ENCODE assay signal across 16 cellular contexts in the genomic region with DNA sequence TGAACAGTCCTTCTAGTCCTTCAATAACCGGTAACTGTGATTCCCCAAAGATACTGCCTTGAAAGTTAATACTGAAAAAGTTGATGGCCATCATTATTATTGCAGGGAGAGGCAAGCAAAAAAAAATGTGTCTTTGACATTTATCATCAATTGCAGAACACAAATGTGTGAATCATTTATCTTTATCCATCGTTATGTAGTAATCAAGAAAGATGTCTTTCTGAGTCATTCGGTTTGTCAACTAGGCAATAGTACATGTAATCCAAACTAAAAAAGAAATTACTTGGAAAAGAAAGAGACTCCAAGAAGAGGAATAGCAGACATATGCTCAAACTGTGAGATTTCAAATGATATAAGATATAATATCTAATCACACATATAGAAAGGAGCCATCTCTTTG.
DNase-seq lines count a peak whose midpoint lies in the region; ATAC-seq, FAIRE-seq and TF ChIP-seq lines count a peak whose summit lies in the region.
"Had no signal": no experiment of that assay in that cellular context is flagged by ENCODE, and none has a peak within 500 bp of the region (broad histone marks: within the 10 kb centered on the region; RNA-seq: fewer than 3 reads in every experiment).

No MANE protein-coding gene starts in this region.

- H3K9me3 ChIP-seq in body of pancreas (no peaks in the 10 kb centered on the region), SJCRH30 (replicated peaks) (no peaks in the 10 kb centered on the region), mucosa of descending colon (no peaks in the 10 kb centered on the region)

- intact Hi-C loops in body of pancreas (cut with DNase I) (no loop called here), mucosa of descending colon (cut with DNase I, micrococcal nuclease) (no loop called here)

- TF ChIP-seq POLR2A in body of pancreas (IDR thresholded peaks at IDR 0.05), result no peak

- WGBS in body of pancreas, 2 donors, result 89 to 93% methylated on average over 3 of the region's 3 CpGs

- no peak overlapping the region for H3K27ac ChIP-seq in body of pancreas
- H3K27ac ChIP-seq in SJCRH30, result no peak overlapping the region

- H3K36me3 ChIP-seq in bronchial epithelial cell (ENCODE audit: control insufficient read depth, insufficient read depth, low read length) (no peaks in the 10 kb centered on the region), body of pancreas (replicated peaks in 1 of 2; ENCODE audit: insufficient read depth in 1 of 2, low read depth in 2 of 2) (no peaks in the 10 kb centered on the region), SJCRH30 (no peaks in the 10 kb centered on the region), mucosa of descending colon (ENCODE audit: low read depth) (no peaks in the 10 kb centered on the region)

- TF ChIP-seq CTCF in bronchial epithelial cell (IDR thresholded peaks at IDR 0.05; ENCODE audit: insufficient read depth, low read length, severe bottlenecking), result no peak
- TF ChIP-seq CTCF in body of pancreas (IDR thresholded peaks at IDR 0.05), result no peak
- no peak for TF ChIP-seq CTCF in mucosa of descending colon (IDR thresholded peaks at IDR 0.05)

- H3K4me1 ChIP-seq in body of pancreas, result no peaks in the 10 kb centered on the region
- no peaks in the 10 kb centered on the region for H3K4me1 ChIP-seq in SJCRH30
- H3K4me1 ChIP-seq in mucosa of descending colon (ENCODE audit: low read depth), result no peaks in the 10 kb centered on the region

- no peak overlapping the region for H3K4me3 ChIP-seq in bronchial epithelial cell (ENCODE audit: low read depth, low read length)
- H3K4me3 ChIP-seq in body of pancreas, result no peak overlapping the region
- H3K4me3 ChIP-seq in SJCRH30, result no peak overlapping the region
- no peak overlapping the region for H3K4me3 ChIP-seq in mucosa of descending colon

- DNase-seq in AG08395 (ENCODE audit: low spot score), result peak; percentile 6
- DNase-seq in HCEC 1CT, result peak; percentile 59
- peak; percentile 51 for DNase-seq in bronchial epithelial cell (ENCODE audit: low read depth)
- DNase-seq in iris pigment epithelial cell (ENCODE audit: low read depth), result peak; percentile 16
- no peak for DNase-seq in body of pancreas
- DNase-seq in SJCRH30, result no peak
- DNase-seq in mucosa of descending colon, result no peak
- DNase-seq: ACHN; C1 segment of cervical spinal cord; Calu3; CD4-positive, alpha-beta T cell; DMS 273 treated with DMSO at 0.1 percent for 48 hours had no signal

- H3K27me3 ChIP-seq in bronchial epithelial cell (ENCODE audit: control insufficient read depth, insufficient read depth, low read length) (no peaks in the 10 kb centered on the region), body of pancreas (no peaks in the 10 kb centered on the region), SJCRH30 (no peaks in the 10 kb centered on the region)

- FAIRE-seq in bronchial epithelial cell (lab: Jason Lieb, UNC), result no peak
- FAIRE-seq: GM18507, HepG2, HTR-8/SVneo had no signal

- no peak for ATAC-seq in body of pancreas
- no peak for ATAC-seq in mucosa of descending colon
- ATAC-seq: HCT116, HepG2 had no signal

Comparison
In these comparisons a context has a peak if more than half of its experiments do, and no peak if none do; other contexts are left out.
1. DNase-seq: peak in AG08395 (single experiment), HCEC 1CT (single experiment), bronchial epithelial cell (single experiment) and iris pigment epithelial cell (single experiment); none in body of pancreas (0 of 4), SJCRH30 (0 of 2) and mucosa of descending colon (0 of 3).